2 cellular contexts compared by ENCODE assay signal in the genomic region with DNA sequence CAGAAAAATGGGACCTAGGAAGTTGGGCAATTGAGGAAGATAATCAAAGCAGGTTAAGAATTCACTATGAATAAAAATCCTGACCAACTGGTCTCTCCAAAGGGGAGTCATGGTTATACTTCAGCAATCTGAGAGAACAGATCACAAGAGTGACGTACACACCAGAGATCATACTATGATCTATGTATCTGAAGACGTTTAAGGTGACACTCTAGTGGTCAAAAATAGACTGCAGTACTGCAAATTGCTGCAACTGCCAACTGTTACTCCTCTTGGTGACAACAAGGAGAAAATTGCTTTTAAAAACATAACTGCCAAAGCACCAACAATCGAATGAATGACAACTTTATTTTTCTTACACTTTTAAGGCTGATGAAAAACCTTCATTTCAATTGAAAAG.
TF ChIP-seq lines count a peak whose summit lies in the region.

No MANE protein-coding gene starts in this region.

TF ChIP-seq in K562, 482 proteins besides CTCF, POLR2A, EP300 and RAD21 (continues in another document):
- TF ChIP-seq NFATC3 (IDR thresholded peaks at IDR 0.05) (no peak), NBN (IDR thresholded peaks at IDR 0.05; ENCODE audit: low read depth) (no peak), CEBPG (CRISPR knock-in tag; IDR thresholded peaks at IDR 0.05) (peak; percentile 32; the same call in 1 of the 2 replicates), CEBPG (tag; conservative IDR thresholded peaks at IDR 0.05 in 1 of 2, IDR thresholded peaks at IDR 0.05 in 1 of 2) (no peak), ZNF592 (IDR thresholded peaks at IDR 0.05) (no peak), C11orf30 (IDR thresholded peaks at IDR 0.05; ENCODE audit: low read depth) (no peak), TEAD1 (CRISPR knock-in tag; IDR thresholded peaks at IDR 0.05) (no peak), ZNF324 (CRISPR knock-in tag; IDR thresholded peaks at IDR 0.05) (no peak), FOXK1 (CRISPR knock-in tag; IDR thresholded peaks at IDR 0.05; ENCODE audit: borderline replicate concordance) (no peak), CREM (IDR thresholded peaks at IDR 0.05; ENCODE audit: low read depth) (peak; percentile 43; the same call in 1 of the 2 replicates), ID3 (CRISPR knock-in tag; IDR thresholded peaks at IDR 0.05) (no peak), ID3 (tag; IDR thresholded peaks at IDR 0.05) (no peak), ZNF134 (CRISPR knock-in tag; conservative IDR thresholded peaks at IDR 0.05) (no peak)
- TF ChIP-seq, protein P1, sequence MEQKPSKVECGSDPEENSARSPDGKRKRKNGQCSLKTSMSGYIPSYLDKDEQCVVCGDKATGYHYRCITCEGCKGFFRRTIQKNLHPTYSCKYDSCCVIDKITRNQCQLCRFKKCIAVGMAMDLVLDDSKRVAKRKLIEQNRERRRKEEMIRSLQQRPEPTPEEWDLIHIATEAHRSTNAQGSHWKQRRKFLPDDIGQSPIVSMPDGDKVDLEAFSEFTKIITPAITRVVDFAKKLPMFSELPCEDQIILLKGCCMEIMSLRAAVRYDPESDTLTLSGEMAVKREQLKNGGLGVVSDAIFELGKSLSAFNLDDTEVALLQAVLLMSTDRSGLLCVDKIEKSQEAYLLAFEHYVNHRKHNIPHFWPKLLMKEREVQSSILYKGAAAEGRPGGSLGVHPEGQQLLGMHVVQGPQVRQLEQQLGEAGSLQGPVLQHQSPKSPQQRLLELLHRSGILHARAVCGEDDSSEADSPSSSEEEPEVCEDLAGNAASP (IDR thresholded peaks at IDR 0.05), result no peak
- TF ChIP-seq, protein P2, sequence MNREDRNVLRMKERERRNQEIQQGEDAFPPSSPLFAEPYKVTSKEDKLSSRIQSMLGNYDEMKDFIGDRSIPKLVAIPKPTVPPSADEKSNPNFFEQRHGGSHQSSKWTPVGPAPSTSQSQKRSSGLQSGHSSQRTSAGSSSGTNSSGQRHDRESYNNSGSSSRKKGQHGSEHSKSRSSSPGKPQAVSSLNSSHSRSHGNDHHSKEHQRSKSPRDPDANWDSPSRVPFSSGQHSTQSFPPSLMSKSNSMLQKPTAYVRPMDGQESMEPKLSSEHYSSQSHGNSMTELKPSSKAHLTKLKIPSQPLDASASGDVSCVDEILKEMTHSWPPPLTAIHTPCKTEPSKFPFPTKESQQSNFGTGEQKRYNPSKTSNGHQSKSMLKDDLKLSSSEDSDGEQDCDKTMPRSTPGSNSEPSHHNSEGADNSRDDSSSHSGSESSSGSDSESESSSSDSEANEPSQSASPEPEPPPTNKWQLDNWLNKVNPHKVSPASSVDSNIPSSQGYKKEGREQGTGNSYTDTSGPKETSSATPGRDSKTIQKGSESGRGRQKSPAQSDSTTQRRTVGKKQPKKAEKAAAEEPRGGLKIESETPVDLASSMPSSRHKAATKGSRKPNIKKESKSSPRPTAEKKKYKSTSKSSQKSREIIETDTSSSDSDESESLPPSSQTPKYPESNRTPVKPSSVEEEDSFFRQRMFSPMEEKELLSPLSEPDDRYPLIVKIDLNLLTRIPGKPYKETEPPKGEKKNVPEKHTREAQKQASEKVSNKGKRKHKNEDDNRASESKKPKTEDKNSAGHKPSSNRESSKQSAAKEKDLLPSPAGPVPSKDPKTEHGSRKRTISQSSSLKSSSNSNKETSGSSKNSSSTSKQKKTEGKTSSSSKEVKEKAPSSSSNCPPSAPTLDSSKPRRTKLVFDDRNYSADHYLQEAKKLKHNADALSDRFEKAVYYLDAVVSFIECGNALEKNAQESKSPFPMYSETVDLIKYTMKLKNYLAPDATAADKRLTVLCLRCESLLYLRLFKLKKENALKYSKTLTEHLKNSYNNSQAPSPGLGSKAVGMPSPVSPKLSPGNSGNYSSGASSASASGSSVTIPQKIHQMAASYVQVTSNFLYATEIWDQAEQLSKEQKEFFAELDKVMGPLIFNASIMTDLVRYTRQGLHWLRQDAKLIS (CRISPR knock-in tag; IDR thresholded peaks at IDR 0.05), result no peak
- TF ChIP-seq, protein P3, sequence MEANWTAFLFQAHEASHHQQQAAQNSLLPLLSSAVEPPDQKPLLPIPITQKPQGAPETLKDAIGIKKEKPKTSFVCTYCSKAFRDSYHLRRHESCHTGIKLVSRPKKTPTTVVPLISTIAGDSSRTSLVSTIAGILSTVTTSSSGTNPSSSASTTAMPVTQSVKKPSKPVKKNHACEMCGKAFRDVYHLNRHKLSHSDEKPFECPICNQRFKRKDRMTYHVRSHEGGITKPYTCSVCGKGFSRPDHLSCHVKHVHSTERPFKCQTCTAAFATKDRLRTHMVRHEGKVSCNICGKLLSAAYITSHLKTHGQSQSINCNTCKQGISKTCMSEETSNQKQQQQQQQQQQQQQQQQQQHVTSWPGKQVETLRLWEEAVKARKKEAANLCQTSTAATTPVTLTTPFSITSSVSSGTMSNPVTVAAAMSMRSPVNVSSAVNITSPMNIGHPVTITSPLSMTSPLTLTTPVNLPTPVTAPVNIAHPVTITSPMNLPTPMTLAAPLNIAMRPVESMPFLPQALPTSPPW (CRISPR knock-in tag; IDR thresholded peaks at IDR 0.05), result 0 out of 2 replicates have a peak, but pooled peaks have one; percentile 9

TF ChIP-seq in neural cell, 6 proteins besides CTCF, POLR2A, EP300 and RAD21:
- TF ChIP-seq REST (IDR thresholded peaks at IDR 0.05; ENCODE audit: borderline replicate concordance) (no peak), SMC3 (conservative IDR thresholded peaks at IDR 0.05; ENCODE audit: poor library complexity) (no peak), POLR2AphosphoS5 (IDR thresholded peaks at IDR 0.05) (no peak), TAF1 (IDR thresholded peaks at IDR 0.05; ENCODE audit: low read depth) (no peak), EZH2 (IDR thresholded peaks at IDR 0.05; ENCODE audit: borderline replicate concordance, insufficient read depth, low read length, poor library complexity, severe bottlenecking) (no peak), MXI1 (conservative IDR thresholded peaks at IDR 0.05; ENCODE audit: poor library complexity, severe bottlenecking) (no peak)
